Comparison of ENCODE assay signal across 1 cellular context in the genomic region with DNA sequence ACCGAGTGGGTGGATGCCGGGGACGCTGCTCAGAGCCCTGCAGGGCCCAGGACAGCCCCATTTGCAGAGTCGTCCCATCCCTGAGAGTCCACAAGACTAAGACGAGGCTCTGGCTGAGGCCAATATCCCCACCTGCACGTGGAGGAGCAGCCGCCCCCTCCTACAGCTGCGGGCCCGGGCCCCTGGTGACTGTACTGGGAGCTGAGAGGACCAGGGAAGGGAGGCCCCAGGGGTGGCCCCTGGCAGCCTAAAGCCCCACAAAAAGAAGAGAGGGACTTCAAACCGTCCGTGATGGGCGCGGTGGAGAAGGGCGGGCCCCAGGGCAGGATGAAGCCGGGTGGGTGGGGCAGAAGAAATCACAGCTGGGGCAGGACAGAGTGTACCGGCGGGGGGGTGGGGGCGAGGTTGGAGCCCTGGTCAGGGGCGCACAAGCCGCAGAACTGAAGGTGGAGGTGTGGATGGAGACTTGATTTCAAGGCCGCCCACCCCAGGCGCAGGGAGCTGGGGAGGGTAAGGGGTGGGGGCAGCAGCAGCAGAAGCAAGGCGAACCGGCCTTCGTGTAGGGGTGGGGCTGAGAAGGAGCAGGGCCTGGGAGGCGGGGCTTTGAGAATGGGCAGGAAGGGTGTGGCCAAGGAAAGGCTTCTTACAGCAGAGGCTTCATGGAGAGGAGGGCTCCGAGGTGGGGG.
TF ChIP-seq lines count a peak whose summit lies in the region.

No MANE protein-coding gene starts in this region.

TF ChIP-seq in K562, 482 proteins besides CTCF, POLR2A, EP300 and RAD21:
- peak in 1 of 2 experiments; percentile 79; a peak in 3 of 4 replicates for TF ChIP-seq KDM1A (IDR thresholded peaks at IDR 0.05)
- TF ChIP-seq, protein P1, sequence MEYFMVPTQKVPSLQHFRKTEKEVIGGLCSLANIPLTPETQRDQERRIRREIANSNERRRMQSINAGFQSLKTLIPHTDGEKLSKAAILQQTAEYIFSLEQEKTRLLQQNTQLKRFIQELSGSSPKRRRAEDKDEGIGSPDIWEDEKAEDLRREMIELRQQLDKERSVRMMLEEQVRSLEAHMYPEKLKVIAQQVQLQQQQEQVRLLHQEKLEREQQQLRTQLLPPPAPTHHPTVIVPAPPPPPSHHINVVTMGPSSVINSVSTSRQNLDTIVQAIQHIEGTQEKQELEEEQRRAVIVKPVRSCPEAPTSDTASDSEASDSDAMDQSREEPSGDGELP (CRISPR knock-in tag; IDR thresholded peaks at IDR 0.05; ENCODE audit: borderline replicate concordance) = peak; percentile 67
- no peak for TF ChIP-seq MYC (IDR thresholded peaks at IDR 0.05; ENCODE audit: low read depth, low read length)
- 0 out of 2 replicates have a peak, but pooled peaks have one; percentile 30 for TF ChIP-seq MYC (CRISPR knock-in tag; IDR thresholded peaks at IDR 0.05; ENCODE audit: borderline replicate concordance, low read depth)
- TF ChIP-seq L3MBTL2 (IDR thresholded peaks at IDR 0.05) = peak; percentile 33; the same call in 1 of the 2 replicates
- 0 out of 4 replicates have a peak, but pooled peaks of 1 of the 2 experiments have one; percentile 5 for TF ChIP-seq RCOR1 (IDR thresholded peaks at IDR 0.05; ENCODE audit: borderline replicate concordance in 1 of 2, low read depth in 2 of 2, low read length in 2 of 2)
- TF ChIP-seq RBFOX2 (IDR thresholded peaks at IDR 0.05; ENCODE audit: low read depth, low read length) = peak; percentile 59
- TF ChIP-seq, protein P2, sequence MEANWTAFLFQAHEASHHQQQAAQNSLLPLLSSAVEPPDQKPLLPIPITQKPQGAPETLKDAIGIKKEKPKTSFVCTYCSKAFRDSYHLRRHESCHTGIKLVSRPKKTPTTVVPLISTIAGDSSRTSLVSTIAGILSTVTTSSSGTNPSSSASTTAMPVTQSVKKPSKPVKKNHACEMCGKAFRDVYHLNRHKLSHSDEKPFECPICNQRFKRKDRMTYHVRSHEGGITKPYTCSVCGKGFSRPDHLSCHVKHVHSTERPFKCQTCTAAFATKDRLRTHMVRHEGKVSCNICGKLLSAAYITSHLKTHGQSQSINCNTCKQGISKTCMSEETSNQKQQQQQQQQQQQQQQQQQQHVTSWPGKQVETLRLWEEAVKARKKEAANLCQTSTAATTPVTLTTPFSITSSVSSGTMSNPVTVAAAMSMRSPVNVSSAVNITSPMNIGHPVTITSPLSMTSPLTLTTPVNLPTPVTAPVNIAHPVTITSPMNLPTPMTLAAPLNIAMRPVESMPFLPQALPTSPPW (CRISPR knock-in tag; IDR thresholded peaks at IDR 0.05) = peak; percentile 83
- TF ChIP-seq MAZ (CRISPR knock-in tag; conservative IDR thresholded peaks at IDR 0.05 in 1 of 2, IDR thresholded peaks at IDR 0.05 in 1 of 2) = peak in 1 of 2 experiments; percentile 70; a peak in 2 of 4 replicates
- no peak for TF ChIP-seq HDAC3 (IDR thresholded peaks at IDR 0.05; ENCODE audit: borderline replicate concordance, partially characterized antibody)
- TF ChIP-seq EGR1 (conservative IDR thresholded peaks at IDR 0.05) = peak; percentile 13; the same call in 1 of the 2 replicates
- no peak for TF ChIP-seq U2AF1 (optimal IDR thresholded peaks at IDR 0.05; ENCODE audit: low read depth, low read length)
- TF ChIP-seq NKRF (IDR thresholded peaks at IDR 0.05; ENCODE audit: borderline replicate concordance) = no peak
- TF ChIP-seq, protein P3, sequence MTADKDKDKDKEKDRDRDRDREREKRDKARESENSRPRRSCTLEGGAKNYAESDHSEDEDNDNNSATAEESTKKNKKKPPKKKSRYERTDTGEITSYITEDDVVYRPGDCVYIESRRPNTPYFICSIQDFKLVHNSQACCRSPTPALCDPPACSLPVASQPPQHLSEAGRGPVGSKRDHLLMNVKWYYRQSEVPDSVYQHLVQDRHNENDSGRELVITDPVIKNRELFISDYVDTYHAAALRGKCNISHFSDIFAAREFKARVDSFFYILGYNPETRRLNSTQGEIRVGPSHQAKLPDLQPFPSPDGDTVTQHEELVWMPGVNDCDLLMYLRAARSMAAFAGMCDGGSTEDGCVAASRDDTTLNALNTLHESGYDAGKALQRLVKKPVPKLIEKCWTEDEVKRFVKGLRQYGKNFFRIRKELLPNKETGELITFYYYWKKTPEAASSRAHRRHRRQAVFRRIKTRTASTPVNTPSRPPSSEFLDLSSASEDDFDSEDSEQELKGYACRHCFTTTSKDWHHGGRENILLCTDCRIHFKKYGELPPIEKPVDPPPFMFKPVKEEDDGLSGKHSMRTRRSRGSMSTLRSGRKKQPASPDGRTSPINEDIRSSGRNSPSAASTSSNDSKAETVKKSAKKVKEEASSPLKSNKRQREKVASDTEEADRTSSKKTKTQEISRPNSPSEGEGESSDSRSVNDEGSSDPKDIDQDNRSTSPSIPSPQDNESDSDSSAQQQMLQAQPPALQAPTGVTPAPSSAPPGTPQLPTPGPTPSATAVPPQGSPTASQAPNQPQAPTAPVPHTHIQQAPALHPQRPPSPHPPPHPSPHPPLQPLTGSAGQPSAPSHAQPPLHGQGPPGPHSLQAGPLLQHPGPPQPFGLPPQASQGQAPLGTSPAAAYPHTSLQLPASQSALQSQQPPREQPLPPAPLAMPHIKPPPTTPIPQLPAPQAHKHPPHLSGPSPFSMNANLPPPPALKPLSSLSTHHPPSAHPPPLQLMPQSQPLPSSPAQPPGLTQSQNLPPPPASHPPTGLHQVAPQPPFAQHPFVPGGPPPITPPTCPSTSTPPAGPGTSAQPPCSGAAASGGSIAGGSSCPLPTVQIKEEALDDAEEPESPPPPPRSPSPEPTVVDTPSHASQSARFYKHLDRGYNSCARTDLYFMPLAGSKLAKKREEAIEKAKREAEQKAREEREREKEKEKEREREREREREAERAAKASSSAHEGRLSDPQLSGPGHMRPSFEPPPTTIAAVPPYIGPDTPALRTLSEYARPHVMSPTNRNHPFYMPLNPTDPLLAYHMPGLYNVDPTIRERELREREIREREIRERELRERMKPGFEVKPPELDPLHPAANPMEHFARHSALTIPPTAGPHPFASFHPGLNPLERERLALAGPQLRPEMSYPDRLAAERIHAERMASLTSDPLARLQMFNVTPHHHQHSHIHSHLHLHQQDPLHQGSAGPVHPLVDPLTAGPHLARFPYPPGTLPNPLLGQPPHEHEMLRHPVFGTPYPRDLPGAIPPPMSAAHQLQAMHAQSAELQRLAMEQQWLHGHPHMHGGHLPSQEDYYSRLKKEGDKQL (CRISPR knock-in tag; IDR thresholded peaks at IDR 0.05; ENCODE audit: borderline replicate concordance) = no peak
- 0 out of 2 replicates have a peak, but pooled peaks have one; percentile 18 for TF ChIP-seq ARID1B (IDR thresholded peaks at IDR 0.05)
- peak; percentile 70 for TF ChIP-seq POLR2G (IDR thresholded peaks at IDR 0.05; ENCODE audit: low read depth, low read length)
- TF ChIP-seq, protein P4, sequence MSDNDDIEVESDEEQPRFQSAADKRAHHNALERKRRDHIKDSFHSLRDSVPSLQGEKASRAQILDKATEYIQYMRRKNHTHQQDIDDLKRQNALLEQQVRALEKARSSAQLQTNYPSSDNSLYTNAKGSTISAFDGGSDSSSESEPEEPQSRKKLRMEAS (CRISPR knock-in tag; IDR thresholded peaks at IDR 0.05) = 0 out of 2 replicates have a peak, but pooled peaks have one; percentile 15
- peak; percentile 37; the same call in 1 of the 2 replicates for TF ChIP-seq HDGF (IDR thresholded peaks at IDR 0.05)
- no peak for TF ChIP-seq TFAM (CRISPR knock-in tag; conservative IDR thresholded peaks at IDR 0.05)
- TF ChIP-seq RBM22 (IDR thresholded peaks at IDR 0.05; ENCODE audit: low read depth, low read length, poor library complexity, severe bottlenecking) = peak; percentile 85
- 0 out of 2 replicates have a peak, but pooled peaks have one; percentile 11 for TF ChIP-seq DPF2 (IDR thresholded peaks at IDR 0.05)
- TF ChIP-seq RFX1 (IDR thresholded peaks at IDR 0.05) = no peak
- TF ChIP-seq CCNT2 (IDR thresholded peaks at IDR 0.05; ENCODE audit: borderline replicate concordance, extremely low read depth, insufficient read length, low read depth, low read length) = peak; percentile 14
- 0 out of 4 replicates have a peak, but pooled peaks of 1 of the 2 experiments have one; percentile 53 for TF ChIP-seq HDAC1 (IDR thresholded peaks at IDR 0.05)
TF ChIP-seq in K562: peak in this region for 17.
